In genomic region chr1:229907884-229908633, GRCh38 we compare ENCODE assay signal across 25 cellular contexts.
DNase-seq lines count a peak whose midpoint lies in the region; ATAC-seq, FAIRE-seq and TF ChIP-seq lines count a peak whose summit lies in the region.
"Had no signal": no experiment of that assay in that cellular context is flagged by ENCODE, and none has a peak within 500 bp of the region (broad histone marks: within the 10 kb centered on the region; RNA-seq: fewer than 3 reads in every experiment).

No MANE protein-coding gene starts in this region.

- peak overlapping the region; percentile 37 for H3K4me2 ChIP-seq in A549

- H3K36me3 ChIP-seq in esophagus muscularis mucosa = no peaks in the 10 kb centered on the region
- H3K36me3 ChIP-seq: cardiac muscle cell, lower lobe of right lung, pancreas had no signal

- CTCF ChIA-PET in A549 (lab: Yijun Ruan, JAX) = interaction anchor here (1.3 kb wide), 1 partner anchor 10 kb away, joined by 5 read pairs; no protein-coding TSS in a partner anchor

- 6% methylated on average over 7 of the region's 7 CpGs for WGBS in A549 (ENCODE audit: missing lambda C conversion rate)
- WGBS in esophagus muscularis mucosa = 66% methylated on average over 7 of the region's 7 CpGs

- no peak for TF ChIP-seq POLR2A in A549 (IDR thresholded peaks at IDR 0.05; ENCODE audit: low read length)
- no peak for TF ChIP-seq POLR2A in esophagus muscularis mucosa (IDR thresholded peaks at IDR 0.05; ENCODE audit: low read depth)

- TF ChIP-seq CTCF in A549 (IDR thresholded peaks at IDR 0.05) (no peak), D721Med (IDR thresholded peaks at IDR 0.05; ENCODE audit: insufficient read depth, missing control alignments) (no peak), esophagus muscularis mucosa (IDR thresholded peaks at IDR 0.05) (no peak)

- H3K27ac ChIP-seq in A549 = no peak overlapping the region
- no peak overlapping the region for H3K27ac ChIP-seq in esophagus muscularis mucosa (replicated peaks in 1 of 4)
- H3K27ac ChIP-seq: cardiac muscle cell, lower lobe of right lung, pancreas had no signal

- H3K27me3 ChIP-seq in esophagus muscularis mucosa = no peaks in the 10 kb centered on the region
- H3K27me3 ChIP-seq: cardiac muscle cell, pancreas had no signal

- peak; percentile 48 to 50; a peak in 1 of 6 replicates for ATAC-seq in A549
- ATAC-seq in HG03565 (IDR thresholded peaks at IDR 0.05; ENCODE audit: unreplicated experiment) = no peak
- ATAC-seq: lower lobe of right lung, pancreas had no signal

- TF ChIP-seq EP300 in A549 (IDR thresholded peaks at IDR 0.05) (no peak), esophagus muscularis mucosa (IDR thresholded peaks at IDR 0.05) (no peak)

- TF ChIP-seq RAD21 in A549 (conservative IDR thresholded peaks at IDR 0.05 in 1 of 2, IDR thresholded peaks at IDR 0.05 in 1 of 2) = no peak

- no peaks in the 10 kb centered on the region for H3K9me3 ChIP-seq in A549
- no peaks in the 10 kb centered on the region for H3K9me3 ChIP-seq in esophagus muscularis mucosa
- H3K9me3 ChIP-seq: lower lobe of right lung, pancreas had no signal

- POLR2A ChIA-PET in A549 (lab: Yijun Ruan, JAX) = no interaction called here

- H3K4me3 ChIP-seq in A549 (no peak overlapping the region), esophagus muscularis mucosa (no peak overlapping the region)
- H3K4me3 ChIP-seq: cardiac muscle cell, lower lobe of right lung, pancreas had no signal

- intact Hi-C loops in esophagus muscularis mucosa (cut with DNase I) = no loop called here

- H3K4me1 ChIP-seq in A549 (0 out of 3 replicates have a peak, but pooled peaks cover 5% of the 10 kb centered on the region), esophagus muscularis mucosa (peaks cover 0 to 5% (median 4%) of the 10 kb centered on the region in 4 donors)
- H3K4me1 ChIP-seq: lower lobe of right lung had no signal

- FAIRE-seq in A549 (lab: Jason Lieb, UNC) (no peak), D721Med (lab: Jason Lieb, UNC) (peak; percentile 48)
- FAIRE-seq: colon, pancreas, small intestine had no signal

- DNase-seq in A549 (ENCODE audit: low read depth in 1 of 2, low spot score in 1 of 2) = no peak
- DNase-seq in D721Med (ENCODE audit: insufficient read length, low spot score) = no peak
- peak; percentile 21 for DNase-seq in NCI-H2227 (lab: John Stamatoyannopoulos, UW; ENCODE audit: unreplicated experiment)
- peak; percentile 88 for DNase-seq in esophagus muscularis mucosa (ENCODE audit: extremely low spot score)
- DNase-seq in NCI-H1105 (lab: John Stamatoyannopoulos, UW) = no peak
- DNase-seq in HUDEP-2 (lab: John Stamatoyannopoulos, UW; ENCODE audit: unreplicated experiment in 76 of 76) = no peak
- DNase-seq: activated B cell treated with CpG ODN at 0.5 μM for 24 hours; activated CD4-positive, alpha-beta T cell treated with anti-CD3 and anti-CD28 coated beads, Interleukin-2, amount 50 U/mL, for 48 hours; activated gamma-delta T cell treated with Interleukin-2 at 50 U/mL for 16 hours; activated naive CD8-positive, alpha-beta T cell treated with anti-CD3 and anti-CD28 coated beads, Interleukin-2, amount 10 ng/mL, durations not matched to agents 7 days and 5 days; activated T-cell treated with anti-CD3 and anti-CD28 coated beads, Interleukin-2, amount 50 U/mL, for 48 hours; aorta; C1 segment of cervical spinal cord; DND-41; effector CD4-positive, alpha-beta T cell; GF-D8; hippocampal formation; lower lobe of right lung; NK-92 treated with Interleukin-12 subunit alpha and Interleukin-12 subunit beta, amount 100 ng/mL, for 24 hours; pancreas; small intestine; stimulated activated naive CD4-positive, alpha-beta T cell had no signal

TF ChIP-seq in A549, 52 proteins besides CTCF, POLR2A, EP300 and RAD21:
- no peak for TF ChIP-seq CEBPB (IDR thresholded peaks at IDR 0.05)
- no peak for TF ChIP-seq ZFP36 (IDR thresholded peaks at IDR 0.05; ENCODE audit: borderline replicate concordance, partially characterized antibody)
- TF ChIP-seq RARB (CRISPR knock-in tag; IDR thresholded peaks at IDR 0.05) = no peak
- no peak for TF ChIP-seq HEYL (CRISPR knock-in tag; IDR thresholded peaks at IDR 0.05)
- no peak for TF ChIP-seq KDM5A (IDR thresholded peaks at IDR 0.05)
- no peak for TF ChIP-seq KDM1A (IDR thresholded peaks at IDR 0.05; ENCODE audit: low read depth)
- no peak for TF ChIP-seq CBX2 (IDR thresholded peaks at IDR 0.05; ENCODE audit: borderline replicate concordance, low read depth)
- TF ChIP-seq JUNB (IDR thresholded peaks at IDR 0.05) = no peak
- TF ChIP-seq SREBF2 (IDR thresholded peaks at IDR 0.05) = no peak
- TF ChIP-seq HES2 (IDR thresholded peaks at IDR 0.05) = no peak
- no peak for TF ChIP-seq JUN (IDR thresholded peaks at IDR 0.05)
- no peak for TF ChIP-seq TP53 (CRISPR knock-in tag; IDR thresholded peaks at IDR 0.05)
- TF ChIP-seq GATA3 (IDR thresholded peaks at IDR 0.05; ENCODE audit: borderline replicate concordance) = no peak
- TF ChIP-seq MAX (IDR thresholded peaks at IDR 0.05) = no peak
- no peak for TF ChIP-seq RNF2 (IDR thresholded peaks at IDR 0.05; ENCODE audit: borderline replicate concordance, low read depth)
- no peak for TF ChIP-seq ATOH8 (CRISPR knock-in tag; IDR thresholded peaks at IDR 0.05; ENCODE audit: low read depth)
- TF ChIP-seq MAZ (IDR thresholded peaks at IDR 0.05; ENCODE audit: borderline replicate concordance, low read depth, low read length) = no peak
- TF ChIP-seq HOXB13 (CRISPR knock-in tag; IDR thresholded peaks at IDR 0.05; ENCODE audit: low read depth) = no peak
TF ChIP-seq in A549: peak in this region for 0.

Comparison
In these comparisons a context has a peak if more than half of its experiments do, and no peak if none do; other contexts are left out.
1. DNase-seq: peak in NCI-H2227 (single experiment) and esophagus muscularis mucosa (single experiment); none in A549 (0 of 2), D721Med (single experiment), NCI-H1105 (single experiment) and HUDEP-2 (0 of 76).